Comparison of ENCODE assay signal across 1 cellular context in the genomic region with DNA sequence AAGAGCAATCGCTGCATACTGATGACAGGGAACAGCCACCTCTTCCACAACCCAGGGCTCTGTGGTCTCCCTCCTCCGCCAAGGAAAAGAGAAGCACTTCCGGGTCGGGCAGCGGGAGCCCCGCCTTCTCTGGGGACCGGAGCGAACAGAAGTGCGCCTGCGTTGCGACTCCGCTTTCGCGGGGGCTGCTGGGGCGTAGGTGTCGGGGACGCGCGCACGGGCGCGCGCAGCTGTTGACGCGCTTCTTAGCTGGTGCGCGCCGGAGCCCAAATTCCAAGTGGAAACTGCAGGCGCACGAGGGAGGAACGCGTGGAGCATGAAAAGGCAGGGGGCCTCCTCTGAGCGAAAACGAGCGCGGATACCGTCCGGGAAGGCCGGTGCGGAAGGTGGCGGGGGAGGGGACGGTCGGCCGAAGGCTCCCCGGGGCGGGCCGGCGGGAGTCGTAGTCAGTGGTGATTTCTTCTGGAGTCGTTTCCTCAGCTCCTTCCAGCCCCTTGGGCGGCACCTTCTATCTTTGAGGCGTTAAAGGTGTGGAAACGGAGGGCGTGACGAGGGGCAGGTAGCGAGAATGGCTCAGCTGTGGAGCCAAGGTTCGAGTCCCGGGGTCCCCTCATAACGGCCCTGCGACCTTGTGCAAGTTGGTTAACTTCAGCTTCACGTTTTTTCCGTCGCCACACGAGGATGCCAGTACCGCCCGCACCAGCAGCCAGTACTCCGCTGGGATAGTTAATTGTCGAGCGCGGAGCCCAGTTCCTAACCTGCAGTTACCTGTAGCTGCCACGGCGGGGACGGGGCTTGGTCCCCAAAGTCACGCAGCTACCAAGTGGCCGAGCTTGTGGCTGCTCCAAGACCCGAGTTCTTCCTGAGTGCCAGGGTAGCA.
TF ChIP-seq lines count a peak whose summit lies in the region.

A gene (minus strand): TSS at position 95 of the 880 bp plus-strand sequence. CDS start 78 bp downstream, at position 17.
A gene with protein sequence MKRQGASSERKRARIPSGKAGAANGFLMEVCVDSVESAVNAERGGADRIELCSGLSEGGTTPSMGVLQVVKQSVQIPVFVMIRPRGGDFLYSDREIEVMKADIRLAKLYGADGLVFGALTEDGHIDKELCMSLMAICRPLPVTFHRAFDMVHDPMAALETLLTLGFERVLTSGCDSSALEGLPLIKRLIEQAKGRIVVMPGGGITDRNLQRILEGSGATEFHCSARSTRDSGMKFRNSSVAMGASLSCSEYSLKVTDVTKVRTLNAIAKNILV (plus strand): TSS at position 202 of the 880 bp plus-strand sequence. CDS start 115 bp downstream, at position 317.

TF ChIP-seq in GM12878, 131 proteins besides CTCF, POLR2A, EP300 and RAD21 (continued from another document and continues in another):
- TF ChIP-seq, protein P1, sequence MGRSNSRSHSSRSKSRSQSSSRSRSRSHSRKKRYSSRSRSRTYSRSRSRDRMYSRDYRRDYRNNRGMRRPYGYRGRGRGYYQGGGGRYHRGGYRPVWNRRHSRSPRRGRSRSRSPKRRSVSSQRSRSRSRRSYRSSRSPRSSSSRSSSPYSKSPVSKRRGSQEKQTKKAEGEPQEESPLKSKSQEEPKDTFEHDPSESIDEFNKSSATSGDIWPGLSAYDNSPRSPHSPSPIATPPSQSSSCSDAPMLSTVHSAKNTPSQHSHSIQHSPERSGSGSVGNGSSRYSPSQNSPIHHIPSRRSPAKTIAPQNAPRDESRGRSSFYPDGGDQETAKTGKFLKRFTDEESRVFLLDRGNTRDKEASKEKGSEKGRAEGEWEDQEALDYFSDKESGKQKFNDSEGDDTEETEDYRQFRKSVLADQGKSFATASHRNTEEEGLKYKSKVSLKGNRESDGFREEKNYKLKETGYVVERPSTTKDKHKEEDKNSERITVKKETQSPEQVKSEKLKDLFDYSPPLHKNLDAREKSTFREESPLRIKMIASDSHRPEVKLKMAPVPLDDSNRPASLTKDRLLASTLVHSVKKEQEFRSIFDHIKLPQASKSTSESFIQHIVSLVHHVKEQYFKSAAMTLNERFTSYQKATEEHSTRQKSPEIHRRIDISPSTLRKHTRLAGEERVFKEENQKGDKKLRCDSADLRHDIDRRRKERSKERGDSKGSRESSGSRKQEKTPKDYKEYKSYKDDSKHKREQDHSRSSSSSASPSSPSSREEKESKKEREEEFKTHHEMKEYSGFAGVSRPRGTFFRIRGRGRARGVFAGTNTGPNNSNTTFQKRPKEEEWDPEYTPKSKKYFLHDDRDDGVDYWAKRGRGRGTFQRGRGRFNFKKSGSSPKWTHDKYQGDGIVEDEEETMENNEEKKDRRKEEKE (IDR thresholded peaks at IDR 0.05) = no peak
- TF ChIP-seq MYB (IDR thresholded peaks at IDR 0.05; ENCODE audit: borderline replicate concordance, low read depth, low read length) (no peak), POLR2AphosphoS5 (IDR thresholded peaks at IDR 0.05; ENCODE audit: low read length) (peak; percentile 91), NBN (IDR thresholded peaks at IDR 0.05) (0 out of 2 replicates have a peak, but pooled peaks have one; percentile 23), NR2C1 (IDR thresholded peaks at IDR 0.05) (peak; percentile 97), BACH1 (IDR thresholded peaks at IDR 0.05; ENCODE audit: borderline replicate concordance) (no peak), CHD1 (IDR thresholded peaks at IDR 0.05; ENCODE audit: low read depth, low read length) (no peak), ATF7 (IDR thresholded peaks at IDR 0.05; ENCODE audit: low read depth) (0 out of 2 replicates have a peak, but pooled peaks have one; percentile 21), HCFC1 (IDR thresholded peaks at IDR 0.05; ENCODE audit: low read length) (peak; percentile 59; the same call in 1 of the 2 replicates), SREBF1 (IDR thresholded peaks at IDR 0.05; ENCODE audit: low read length) (peak; percentile 66), YY1 (IDR thresholded peaks at IDR 0.05; ENCODE audit: low read depth, low read length) (0 out of 2 replicates have a peak, but pooled peaks have one; percentile 18), DPF2 (IDR thresholded peaks at IDR 0.05) (0 out of 2 replicates have a peak, but pooled peaks have one; percentile 41), TBL1XR1 (IDR thresholded peaks at IDR 0.05; ENCODE audit: low read depth, low read length) (peak; percentile 40; the same call in 1 of the 2 replicates), FOXM1 (IDR thresholded peaks at IDR 0.05; ENCODE audit: low read depth, low read length) (no peak), YBX1 (IDR thresholded peaks at IDR 0.05) (no peak), SIX5 (IDR thresholded peaks at IDR 0.05; ENCODE audit: low read depth, low read length, severe bottlenecking) (peak; percentile 9), IKZF1 (conservative IDR thresholded peaks at IDR 0.05) (peak; percentile 83), RB1 (IDR thresholded peaks at IDR 0.05; ENCODE audit: borderline replicate concordance) (peak; percentile 79; the same call in 1 of the 2 replicates), HDAC2 (IDR thresholded peaks at IDR 0.05) (no peak), CBFB (IDR thresholded peaks at IDR 0.05; ENCODE audit: low read depth) (peak; percentile 76), SMAD1 (IDR thresholded peaks at IDR 0.05; ENCODE audit: low read depth, partially characterized antibody) (peak; percentile 36), ZNF24 (IDR thresholded peaks at IDR 0.05) (no peak), RFX5 (IDR thresholded peaks at IDR 0.05; ENCODE audit: low read depth, low read length) (no peak), RAD51 (IDR thresholded peaks at IDR 0.05) (no peak), CBX5 (IDR thresholded peaks at IDR 0.05; ENCODE audit: low read depth) (no peak), NFXL1 (IDR thresholded peaks at IDR 0.05; ENCODE audit: borderline replicate concordance) (no peak), RUNX3 (IDR thresholded peaks at IDR 0.05; ENCODE audit: low read length) (peak; percentile 87), TCF12 (IDR thresholded peaks at IDR 0.05; ENCODE audit: low read depth, low read length) (0 out of 2 replicates have a peak, but pooled peaks have one; percentile 15), IKZF2 (IDR thresholded peaks at IDR 0.05) (peak; percentile 50 to 72; a peak in 1 of 4 replicates), EED (IDR thresholded peaks at IDR 0.05; ENCODE audit: low read depth) (0 out of 2 replicates have a peak, but pooled peaks have one; percentile 45), PAX8 (IDR thresholded peaks at IDR 0.05) (no peak)
- TF ChIP-seq, protein P2, sequence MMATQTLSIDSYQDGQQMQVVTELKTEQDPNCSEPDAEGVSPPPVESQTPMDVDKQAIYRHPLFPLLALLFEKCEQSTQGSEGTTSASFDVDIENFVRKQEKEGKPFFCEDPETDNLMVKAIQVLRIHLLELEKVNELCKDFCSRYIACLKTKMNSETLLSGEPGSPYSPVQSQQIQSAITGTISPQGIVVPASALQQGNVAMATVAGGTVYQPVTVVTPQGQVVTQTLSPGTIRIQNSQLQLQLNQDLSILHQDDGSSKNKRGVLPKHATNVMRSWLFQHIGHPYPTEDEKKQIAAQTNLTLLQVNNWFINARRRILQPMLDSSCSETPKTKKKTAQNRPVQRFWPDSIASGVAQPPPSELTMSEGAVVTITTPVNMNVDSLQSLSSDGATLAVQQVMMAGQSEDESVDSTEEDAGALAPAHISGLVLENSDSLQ (IDR thresholded peaks at IDR 0.05) = no peak
- TF ChIP-seq, protein P3, sequence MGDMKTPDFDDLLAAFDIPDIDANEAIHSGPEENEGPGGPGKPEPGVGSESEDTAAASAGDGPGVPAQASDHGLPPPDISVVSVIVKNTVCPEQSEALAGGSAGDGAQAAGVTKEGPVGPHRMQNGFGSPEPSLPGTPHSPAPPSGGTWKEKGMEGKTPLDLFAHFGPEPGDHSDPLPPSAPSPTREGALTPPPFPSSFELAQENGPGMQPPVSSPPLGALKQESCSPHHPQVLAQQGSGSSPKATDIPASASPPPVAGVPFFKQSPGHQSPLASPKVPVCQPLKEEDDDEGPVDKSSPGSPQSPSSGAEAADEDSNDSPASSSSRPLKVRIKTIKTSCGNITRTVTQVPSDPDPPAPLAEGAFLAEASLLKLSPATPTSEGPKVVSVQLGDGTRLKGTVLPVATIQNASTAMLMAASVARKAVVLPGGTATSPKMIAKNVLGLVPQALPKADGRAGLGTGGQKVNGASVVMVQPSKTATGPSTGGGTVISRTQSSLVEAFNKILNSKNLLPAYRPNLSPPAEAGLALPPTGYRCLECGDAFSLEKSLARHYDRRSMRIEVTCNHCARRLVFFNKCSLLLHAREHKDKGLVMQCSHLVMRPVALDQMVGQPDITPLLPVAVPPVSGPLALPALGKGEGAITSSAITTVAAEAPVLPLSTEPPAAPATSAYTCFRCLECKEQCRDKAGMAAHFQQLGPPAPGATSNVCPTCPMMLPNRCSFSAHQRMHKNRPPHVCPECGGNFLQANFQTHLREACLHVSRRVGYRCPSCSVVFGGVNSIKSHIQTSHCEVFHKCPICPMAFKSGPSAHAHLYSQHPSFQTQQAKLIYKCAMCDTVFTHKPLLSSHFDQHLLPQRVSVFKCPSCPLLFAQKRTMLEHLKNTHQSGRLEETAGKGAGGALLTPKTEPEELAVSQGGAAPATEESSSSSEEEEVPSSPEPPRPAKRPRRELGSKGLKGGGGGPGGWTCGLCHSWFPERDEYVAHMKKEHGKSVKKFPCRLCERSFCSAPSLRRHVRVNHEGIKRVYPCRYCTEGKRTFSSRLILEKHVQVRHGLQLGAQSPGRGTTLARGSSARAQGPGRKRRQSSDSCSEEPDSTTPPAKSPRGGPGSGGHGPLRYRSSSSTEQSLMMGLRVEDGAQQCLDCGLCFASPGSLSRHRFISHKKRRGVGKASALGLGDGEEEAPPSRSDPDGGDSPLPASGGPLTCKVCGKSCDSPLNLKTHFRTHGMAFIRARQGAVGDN (IDR thresholded peaks at IDR 0.05) = peak; percentile 70; the same call in 1 of the 2 replicates
- TF ChIP-seq, protein P4, sequence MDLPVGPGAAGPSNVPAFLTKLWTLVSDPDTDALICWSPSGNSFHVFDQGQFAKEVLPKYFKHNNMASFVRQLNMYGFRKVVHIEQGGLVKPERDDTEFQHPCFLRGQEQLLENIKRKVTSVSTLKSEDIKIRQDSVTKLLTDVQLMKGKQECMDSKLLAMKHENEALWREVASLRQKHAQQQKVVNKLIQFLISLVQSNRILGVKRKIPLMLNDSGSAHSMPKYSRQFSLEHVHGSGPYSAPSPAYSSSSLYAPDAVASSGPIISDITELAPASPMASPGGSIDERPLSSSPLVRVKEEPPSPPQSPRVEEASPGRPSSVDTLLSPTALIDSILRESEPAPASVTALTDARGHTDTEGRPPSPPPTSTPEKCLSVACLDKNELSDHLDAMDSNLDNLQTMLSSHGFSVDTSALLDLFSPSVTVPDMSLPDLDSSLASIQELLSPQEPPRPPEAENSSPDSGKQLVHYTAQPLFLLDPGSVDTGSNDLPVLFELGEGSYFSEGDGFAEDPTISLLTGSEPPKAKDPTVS (IDR thresholded peaks at IDR 0.05; ENCODE audit: low read depth, low read length) = no peak
- TF ChIP-seq, protein P5, sequence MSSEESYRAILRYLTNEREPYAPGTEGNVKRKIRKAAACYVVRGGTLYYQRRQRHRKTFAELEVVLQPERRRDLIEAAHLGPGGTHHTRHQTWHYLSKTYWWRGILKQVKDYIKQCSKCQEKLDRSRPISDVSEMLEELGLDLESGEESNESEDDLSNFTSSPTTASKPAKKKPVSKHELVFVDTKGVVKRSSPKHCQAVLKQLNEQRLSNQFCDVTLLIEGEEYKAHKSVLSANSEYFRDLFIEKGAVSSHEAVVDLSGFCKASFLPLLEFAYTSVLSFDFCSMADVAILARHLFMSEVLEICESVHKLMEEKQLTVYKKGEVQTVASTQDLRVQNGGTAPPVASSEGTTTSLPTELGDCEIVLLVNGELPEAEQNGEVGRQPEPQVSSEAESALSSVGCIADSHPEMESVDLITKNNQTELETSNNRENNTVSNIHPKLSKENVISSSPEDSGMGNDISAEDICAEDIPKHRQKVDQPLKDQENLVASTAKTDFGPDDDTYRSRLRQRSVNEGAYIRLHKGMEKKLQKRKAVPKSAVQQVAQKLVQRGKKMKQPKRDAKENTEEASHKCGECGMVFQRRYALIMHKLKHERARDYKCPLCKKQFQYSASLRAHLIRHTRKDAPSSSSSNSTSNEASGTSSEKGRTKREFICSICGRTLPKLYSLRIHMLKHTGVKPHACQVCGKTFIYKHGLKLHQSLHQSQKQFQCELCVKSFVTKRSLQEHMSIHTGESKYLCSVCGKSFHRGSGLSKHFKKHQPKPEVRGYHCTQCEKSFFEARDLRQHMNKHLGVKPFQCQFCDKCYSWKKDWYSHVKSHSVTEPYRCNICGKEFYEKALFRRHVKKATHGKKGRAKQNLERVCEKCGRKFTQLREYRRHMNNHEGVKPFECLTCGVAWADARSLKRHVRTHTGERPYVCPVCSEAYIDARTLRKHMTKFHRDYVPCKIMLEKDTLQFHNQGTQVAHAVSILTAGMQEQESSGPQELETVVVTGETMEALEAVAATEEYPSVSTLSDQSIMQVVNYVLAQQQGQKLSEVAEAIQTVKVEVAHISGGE (CRISPR knock-in tag; IDR thresholded peaks at IDR 0.05) = no peak
- TF ChIP-seq, protein P6, sequence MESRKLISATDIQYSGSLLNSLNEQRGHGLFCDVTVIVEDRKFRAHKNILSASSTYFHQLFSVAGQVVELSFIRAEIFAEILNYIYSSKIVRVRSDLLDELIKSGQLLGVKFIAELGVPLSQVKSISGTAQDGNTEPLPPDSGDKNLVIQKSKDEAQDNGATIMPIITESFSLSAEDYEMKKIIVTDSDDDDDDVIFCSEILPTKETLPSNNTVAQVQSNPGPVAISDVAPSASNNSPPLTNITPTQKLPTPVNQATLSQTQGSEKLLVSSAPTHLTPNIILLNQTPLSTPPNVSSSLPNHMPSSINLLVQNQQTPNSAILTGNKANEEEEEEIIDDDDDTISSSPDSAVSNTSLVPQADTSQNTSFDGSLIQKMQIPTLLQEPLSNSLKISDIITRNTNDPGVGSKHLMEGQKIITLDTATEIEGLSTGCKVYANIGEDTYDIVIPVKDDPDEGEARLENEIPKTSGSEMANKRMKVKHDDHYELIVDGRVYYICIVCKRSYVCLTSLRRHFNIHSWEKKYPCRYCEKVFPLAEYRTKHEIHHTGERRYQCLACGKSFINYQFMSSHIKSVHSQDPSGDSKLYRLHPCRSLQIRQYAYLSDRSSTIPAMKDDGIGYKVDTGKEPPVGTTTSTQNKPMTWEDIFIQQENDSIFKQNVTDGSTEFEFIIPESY (IDR thresholded peaks at IDR 0.05) = no peak
- TF ChIP-seq, protein P7, sequence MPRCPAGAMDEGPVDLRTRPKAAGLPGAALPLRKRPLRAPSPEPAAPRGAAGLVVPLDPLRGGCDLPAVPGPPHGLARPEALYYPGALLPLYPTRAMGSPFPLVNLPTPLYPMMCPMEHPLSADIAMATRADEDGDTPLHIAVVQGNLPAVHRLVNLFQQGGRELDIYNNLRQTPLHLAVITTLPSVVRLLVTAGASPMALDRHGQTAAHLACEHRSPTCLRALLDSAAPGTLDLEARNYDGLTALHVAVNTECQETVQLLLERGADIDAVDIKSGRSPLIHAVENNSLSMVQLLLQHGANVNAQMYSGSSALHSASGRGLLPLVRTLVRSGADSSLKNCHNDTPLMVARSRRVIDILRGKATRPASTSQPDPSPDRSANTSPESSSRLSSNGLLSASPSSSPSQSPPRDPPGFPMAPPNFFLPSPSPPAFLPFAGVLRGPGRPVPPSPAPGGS (IDR thresholded peaks at IDR 0.05; ENCODE audit: borderline replicate concordance, insufficient read depth, low read depth, low read length, poor library complexity, severe bottlenecking) = no peak
- TF ChIP-seq, protein P8, sequence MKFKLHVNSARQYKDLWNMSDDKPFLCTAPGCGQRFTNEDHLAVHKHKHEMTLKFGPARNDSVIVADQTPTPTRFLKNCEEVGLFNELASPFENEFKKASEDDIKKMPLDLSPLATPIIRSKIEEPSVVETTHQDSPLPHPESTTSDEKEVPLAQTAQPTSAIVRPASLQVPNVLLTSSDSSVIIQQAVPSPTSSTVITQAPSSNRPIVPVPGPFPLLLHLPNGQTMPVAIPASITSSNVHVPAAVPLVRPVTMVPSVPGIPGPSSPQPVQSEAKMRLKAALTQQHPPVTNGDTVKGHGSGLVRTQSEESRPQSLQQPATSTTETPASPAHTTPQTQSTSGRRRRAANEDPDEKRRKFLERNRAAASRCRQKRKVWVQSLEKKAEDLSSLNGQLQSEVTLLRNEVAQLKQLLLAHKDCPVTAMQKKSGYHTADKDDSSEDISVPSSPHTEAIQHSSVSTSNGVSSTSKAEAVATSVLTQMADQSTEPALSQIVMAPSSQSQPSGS (IDR thresholded peaks at IDR 0.05; ENCODE audit: low read length) = no peak
